ENCODE assay signal across 8 cellular contexts in the genomic region with DNA sequence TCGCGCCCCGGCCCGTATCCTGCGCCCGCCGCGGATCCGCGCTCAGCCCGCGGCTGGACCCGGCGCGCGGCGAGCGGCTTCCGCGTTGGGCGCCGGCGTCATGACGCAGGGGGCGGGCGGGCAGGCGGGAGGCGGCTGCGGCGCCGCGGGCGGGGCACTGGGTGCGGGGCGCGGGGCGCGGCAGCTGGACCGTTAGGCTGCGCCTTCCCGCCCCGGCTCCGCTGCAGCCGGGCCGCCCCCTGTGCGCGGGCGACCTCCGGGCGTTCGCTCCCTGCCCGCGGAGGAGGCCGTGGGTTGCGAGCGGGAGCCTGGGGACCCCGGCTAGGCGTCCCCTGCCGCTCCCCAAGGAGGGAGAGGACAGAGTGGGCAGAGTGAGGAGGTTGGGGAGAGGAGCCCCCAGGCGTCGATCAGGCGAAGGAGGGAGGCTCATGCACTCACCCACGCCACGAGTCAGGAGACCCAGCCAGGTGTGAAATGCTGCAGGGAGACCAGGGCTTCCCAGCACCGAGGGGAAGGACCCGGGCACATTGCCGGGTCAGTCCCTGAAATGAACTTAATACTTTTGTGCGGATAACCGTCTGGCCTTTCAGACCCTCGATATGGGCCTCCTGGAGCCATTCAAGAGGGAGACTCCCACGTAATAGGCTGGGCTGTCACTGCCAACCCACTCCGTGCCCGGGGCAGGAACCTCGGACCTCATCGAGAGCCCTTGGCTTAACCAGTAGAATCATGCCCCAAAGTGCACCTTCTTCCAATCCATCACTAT. TPM values are rescaled to one million over a fixed set of nuclear protein-coding genes. Genes with fewer than 3 reads are reported as not detected.
A peak's percentile ranks its signal among the peaks of the same experiment; 100 is the strongest.
DNase-seq lines count a peak whose midpoint lies in the region; ATAC-seq and TF ChIP-seq lines count a peak whose summit lies in the region.

PIP4K2A (minus strand) TSS at position 55 of the 766 bp plus-strand sequence. CDS start 252 bp downstream, outside the sequence.

- BruUV-seq in PC-9 (replicated peaks; lab: Mats Ljungman, UMichigan): no TSS peak

- peaks cover 12% of the 10 kb centered on the region for H3K4me1 ChIP-seq in PC-9 (replicated peaks; ENCODE audit: insufficient read depth)

- ATAC-seq in GM19025 (IDR thresholded peaks at IDR 0.05; ENCODE audit: low read depth, unreplicated experiment): peak; percentile 82
- peak; percentile 85 for ATAC-seq in HG03175 (IDR thresholded peaks at IDR 0.05; ENCODE audit: unreplicated experiment)
- peak; percentile 80 to 83 for ATAC-seq in naive B cell (ENCODE audit: low read depth in 2 of 2)
- ATAC-seq in stimulated activated effector memory CD8-positive, alpha-beta T cell treated with anti-CD3 and anti-CD28 coated beads, Interleukin-12 subunit alpha, Interleukin-12 subunit beta, amount 100 ng/mL, for 72 hours: peak; percentile 92

- no peaks in the 10 kb centered on the region for H3K9me3 Mint-ChIP-seq in naive B cell
- H3K9me3 Mint-ChIP-seq in stimulated activated effector memory CD8-positive, alpha-beta T cell treated with anti-CD3 and anti-CD28 coated beads, Interleukin-12 subunit alpha, Interleukin-12 subunit beta, amount 100 ng/mL, for 72 hours: no peaks in the 10 kb centered on the region

- H3K4me3 Mint-ChIP-seq in naive B cell: peak within 1 kb of the TSS; percentile 72 to 95 (median 92)
- peak within 1 kb of the TSS; percentile 81 for H3K4me3 Mint-ChIP-seq in stimulated activated effector memory CD8-positive, alpha-beta T cell treated with anti-CD3 and anti-CD28 coated beads, Interleukin-12 subunit alpha, Interleukin-12 subunit beta, amount 100 ng/mL, for 72 hours

- no peaks in the 10 kb centered on the region for H3K9me3 ChIP-seq in PC-9 (ENCODE audit: insufficient read depth, low read depth)

- no peak within 1 kb of the TSS for H3K27ac ChIP-seq in PC-9

- no peaks in the 10 kb centered on the region for H3K36me3 Mint-ChIP-seq in naive B cell
- peaks cover 5% of the 10 kb centered on the region for H3K36me3 Mint-ChIP-seq in stimulated activated effector memory CD8-positive, alpha-beta T cell treated with anti-CD3 and anti-CD28 coated beads, Interleukin-12 subunit alpha, Interleukin-12 subunit beta, amount 100 ng/mL, for 72 hours

- DNase-seq in BJ (ENCODE audit: low read depth) (no peak), PC-9 (peak in 1 of 2 experiments; percentile 69), fibroblast of gingiva (ENCODE audit: low read depth) (peak; percentile 79), naive B cell (no peak)
- peak; percentile 47 to 71 for DNase-seq in activated T-helper 1 cell treated with anti-CD3 and anti-CD28 coated beads, Interleukin-2, amount 50 U/mL, for 16 hours (ENCODE audit: low read depth in 1 of 2, low spot score in 1 of 2)
- DNase-seq in stimulated activated effector memory CD8-positive, alpha-beta T cell treated with anti-CD3 and anti-CD28 coated beads, Interleukin-12 subunit alpha, Interleukin-12 subunit beta, amount 100 ng/mL, for 72 hours (ENCODE audit: low spot score in 2 of 2): peak; percentile 64 to 77

- H3K27me3 Mint-ChIP-seq in naive B cell: no peaks in the 10 kb centered on the region

- no peaks in the 10 kb centered on the region for H4K20me1 ChIP-seq in PC-9 (ENCODE audit: insufficient read depth)

- TF ChIP-seq CTCF in BJ (IDR thresholded peaks at IDR 0.05; ENCODE audit: insufficient read depth, low read depth, low read length) (no peak), PC-9 (conservative IDR thresholded peaks at IDR 0.05) (no peak)

- POLR2A ChIA-PET in BJ (lab: Charles Lee) (no interaction called here), PC-9 (lab: Charles Lee; ENCODE audit: unreplicated experiment) (no interaction called here)

- peak within 1 kb of the TSS; percentile 71 to 96 (median 90) for H3K27ac Mint-ChIP-seq in naive B cell
- H3K27ac Mint-ChIP-seq in stimulated activated effector memory CD8-positive, alpha-beta T cell treated with anti-CD3 and anti-CD28 coated beads, Interleukin-12 subunit alpha, Interleukin-12 subunit beta, amount 100 ng/mL, for 72 hours: peak within 1 kb of the TSS; percentile 92

- intact Hi-C loops in PC-9 (cut with micrococcal nuclease; ENCODE audit: unreplicated experiment): loop anchor here (10.0 kb wide), 3 partner anchors 270 to 390 kb away; partner anchors contain the start of gene BMI1

- H3K79me2 ChIP-seq in PC-9 (ENCODE audit: low read depth): peaks cover 34% of the 10 kb centered on the region

- no peaks in the 10 kb centered on the region for H3K9me2 ChIP-seq in PC-9 (ENCODE audit: insufficient read depth)

- no peaks in the 10 kb centered on the region for H3K36me3 ChIP-seq in BJ (ENCODE audit: control insufficient read depth, insufficient read depth, low read length)
- no peaks in the 10 kb centered on the region for H3K36me3 ChIP-seq in PC-9 (ENCODE audit: low read depth)

- H3K27me3 ChIP-seq in BJ (ENCODE audit: control insufficient read depth, insufficient read depth, low read length): no peaks in the 10 kb centered on the region
- no peaks in the 10 kb centered on the region for H3K27me3 ChIP-seq in PC-9 (ENCODE audit: insufficient read depth, low read depth)

- H3F3A ChIP-seq in PC-9 (ENCODE audit: insufficient read depth, low read depth): no peaks in the 10 kb centered on the region

- H3K4me2 ChIP-seq in PC-9: peak within 1 kb of the TSS; percentile 98

- H3K4me1 Mint-ChIP-seq in naive B cell: peaks cover 26 to 36% (median 35%) of the 10 kb centered on the region in 3 donors
- peaks cover 26% of the 10 kb centered on the region for H3K4me1 Mint-ChIP-seq in stimulated activated effector memory CD8-positive, alpha-beta T cell treated with anti-CD3 and anti-CD28 coated beads, Interleukin-12 subunit alpha, Interleukin-12 subunit beta, amount 100 ng/mL, for 72 hours

- CTCF ChIA-PET in BJ (lab: Yijun Ruan, JAX) (interaction anchor here (2.0 kb wide), 1 partner anchor 130 kb away, joined by 4 read pairs; no protein-coding TSS in a partner anchor), PC-9 (lab: Charles Lee) (no interaction called here)

- peak within 1 kb of the TSS; percentile 74 for H2AFZ ChIP-seq in PC-9

- H3K4me3 ChIP-seq in BJ (ENCODE audit: low read depth, low read length) (peak within 1 kb of the TSS; percentile 94), PC-9 (peak within 1 kb of the TSS; percentile 85)

RNA-seq across cellular contexts. Expression of gene PIP4K2A, which starts in this region (rescaled TPM):
- 17.3 and 27.1 TPM in 2 replicates for polyA plus RNA-seq in BJ (2011; rRNA removed)
- polyA minus RNA-seq in BJ (2011; rRNA and poly(A)+ RNA removed): 18.5 and 19.5 TPM in 2 replicates
- 16.1 and 21.4 TPM in 2 replicates for total RNA-seq in PC-9 (2021)
- polyA plus RNA-seq in naive B cell (ENCODE audit: low read depth in 6 of 6): 10 to 100 TPM; 16.8 to 45.7 (median 26.3) TPM

Comparison
In these comparisons a context has a peak if more than half of its experiments do, and no peak if none do; other contexts are left out.
1. DNase-seq: peak in activated T-helper 1 cell treated with anti-CD3 and anti-CD28 coated beads, Interleukin-2, amount 50 U/mL, for 16 hours (2 of 2), fibroblast of gingiva (single experiment) and stimulated activated effector memory CD8-positive, alpha-beta T cell treated with anti-CD3 and anti-CD28 coated beads, Interleukin-12 subunit alpha, Interleukin-12 subunit beta, amount 100 ng/mL, for 72 hours (2 of 2); none in BJ (single experiment) and naive B cell (single experiment).
2. Peak in every context shown above with its lines, with median percentiles within 50 percentile points of each other: ATAC-seq.